8 cellular contexts compared by ENCODE assay signal in the genomic region with DNA sequence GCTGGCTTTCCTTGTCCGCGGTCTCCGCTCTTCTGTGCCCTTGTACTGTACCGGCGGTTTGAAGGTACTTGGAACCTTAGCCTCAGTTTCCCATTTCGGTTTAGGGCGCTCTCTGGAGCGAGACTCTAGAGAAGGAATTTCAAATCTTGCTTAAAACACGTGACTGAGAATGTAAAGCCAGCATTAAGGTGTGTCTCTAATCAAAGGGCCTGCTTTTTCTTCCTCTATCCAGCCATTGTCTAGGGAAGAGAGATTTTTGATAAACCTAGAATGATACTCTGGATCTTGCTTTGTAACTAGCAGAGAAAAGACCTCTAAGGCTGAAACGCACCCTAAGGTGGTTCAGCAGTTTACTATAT. TPM values are rescaled to one million over a fixed set of nuclear protein-coding genes. Genes with fewer than 3 reads are reported as not detected.
A peak's percentile ranks its signal among the peaks of the same experiment; 100 is the strongest.
DNase-seq lines count a peak whose midpoint lies in the region; ATAC-seq lines count a peak whose summit lies in the region.

No MANE protein-coding gene starts in this region.

- peak overlapping the region; percentile 83 for H3K27ac ChIP-seq in stomach smooth muscle (ENCODE audit: low read length)

- H3K9me3 Mint-ChIP-seq in activated naive CD8-positive, alpha-beta T cell treated with anti-CD3 and anti-CD28 coated beads for 36 hours, result no peaks in the 10 kb centered on the region

- peaks cover 2% of the 10 kb centered on the region in 2 donors for H3K36me3 ChIP-seq in stomach smooth muscle (ENCODE audit: control insufficient read depth in 2 of 2, insufficient read depth in 2 of 2, low read length in 2 of 2)

- H3K36me3 Mint-ChIP-seq in activated naive CD8-positive, alpha-beta T cell treated with anti-CD3 and anti-CD28 coated beads for 36 hours, result peaks cover 11% of the 10 kb centered on the region

- no peak for ATAC-seq in GM18520 (IDR thresholded peaks at IDR 0.05; ENCODE audit: unreplicated experiment)

- DNase-seq in DMS 273 (lab: John Stamatoyannopoulos, UW; ENCODE audit: unreplicated experiment), result peak; percentile 28
- DNase-seq in DMS 273 treated with DMSO at 0.1 percent for 48 hours (lab: John Stamatoyannopoulos, UW), result no peak
- DNase-seq in activated naive CD8-positive, alpha-beta T cell treated with anti-CD3 and anti-CD28 coated beads for 36 hours, result no peak
- DNase-seq in AG08395 (ENCODE audit: low spot score), result no peak
- DNase-seq in NCI-H1105 treated with DMSO at 0.1 percent for 48 hours (lab: John Stamatoyannopoulos, UW), result no peak

- peak overlapping the region; percentile 97 for H3K4me3 Mint-ChIP-seq in activated naive CD8-positive, alpha-beta T cell treated with anti-CD3 and anti-CD28 coated beads for 36 hours

- peaks cover 34% of the 10 kb centered on the region for H3K4me1 Mint-ChIP-seq in activated naive CD8-positive, alpha-beta T cell treated with anti-CD3 and anti-CD28 coated beads for 36 hours

- H3K27me3 Mint-ChIP-seq in activated naive CD8-positive, alpha-beta T cell treated with anti-CD3 and anti-CD28 coated beads for 36 hours, result no peaks in the 10 kb centered on the region

- no peaks in the 10 kb centered on the region for H3K9me3 ChIP-seq in iPS-18c (ENCODE audit: control insufficient read depth, insufficient read depth, low read length)
- H3K9me3 ChIP-seq in stomach smooth muscle (ENCODE audit: control insufficient read depth in 2 of 2, low read length in 2 of 2), result no peaks in the 10 kb centered on the region

- H3K27ac Mint-ChIP-seq in activated naive CD8-positive, alpha-beta T cell treated with anti-CD3 and anti-CD28 coated beads for 36 hours, result peak overlapping the region; percentile 90

- peaks cover 28% of the 10 kb centered on the region for H3K4me1 ChIP-seq in stomach smooth muscle (ENCODE audit: control insufficient read depth, insufficient read depth, low read length)

- peak overlapping the region; percentile 92 to 96 for H3K9ac ChIP-seq in stomach smooth muscle (ENCODE audit: low read length in 2 of 2)

- H3K4me3 ChIP-seq in iPS-18c (ENCODE audit: insufficient read depth, low read depth, low read length) (peak overlapping the region; percentile 97), stomach smooth muscle (ENCODE audit: low read length in 2 of 2) (peak overlapping the region; percentile 84 to 95)

- no peaks in the 10 kb centered on the region for H3K27me3 ChIP-seq in stomach smooth muscle (ENCODE audit: control insufficient read depth in 1 of 2, insufficient read depth in 2 of 2, low read length in 2 of 2)

RNA-seq across cellular contexts. Expression of gene GPR107, which starts 0.7 kb away (rescaled TPM):
- 10 to 100 TPM; 17.7 to 19.4 TPM for total RNA-seq in activated naive CD8-positive, alpha-beta T cell treated with anti-CD3 and anti-CD28 coated beads for 36 hours

RNA-seq across cellular contexts. Expression of gene FNBP1, which starts 11.4 kb away (rescaled TPM):
- 100 to 1,000 TPM; 198 TPM for total RNA-seq in activated naive CD8-positive, alpha-beta T cell treated with anti-CD3 and anti-CD28 coated beads for 36 hours
